In the genomic region with DNA sequence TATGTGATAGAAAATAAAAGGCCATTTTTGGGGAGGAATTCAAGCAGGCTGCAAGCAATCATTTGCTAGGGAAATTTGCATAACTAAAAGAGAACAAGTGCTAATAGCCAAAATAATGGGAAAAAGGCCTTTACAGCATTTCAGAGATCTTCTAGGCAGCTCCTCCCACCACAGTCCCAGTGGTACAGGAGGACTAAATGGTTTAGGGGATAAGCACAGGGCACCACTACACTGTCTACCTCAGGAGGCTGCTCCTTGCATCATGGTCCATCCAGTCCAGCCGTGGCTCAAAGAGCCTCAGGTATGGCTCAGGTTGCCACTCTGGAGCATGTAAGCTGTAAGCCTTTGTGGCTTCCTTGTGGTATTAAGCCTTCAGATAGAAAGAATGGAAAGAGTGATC, we compare ENCODE assay signal across 33 cellular contexts.
"Had no signal": no experiment of that assay in that cellular context is flagged by ENCODE, and none has a peak within 500 bp of the region (broad histone marks: within the 10 kb centered on the region; RNA-seq: fewer than 3 reads in every experiment).

No MANE protein-coding gene starts in this region.

- H3K36me3 ChIP-seq: adrenal gland, ascending aorta, brain microvascular endothelial cell, breast epithelium, cardiac muscle cell had no signal

- H3K27ac ChIP-seq: adrenal gland, ascending aorta, body of pancreas, brain microvascular endothelial cell, breast epithelium, cardiac muscle cell had no signal

- FAIRE-seq: astrocyte, bronchial epithelial cell had no signal

- ATAC-seq: activated naive CD4-positive, alpha-beta T cell treated with anti-CD3 and anti-CD28 coated beads, Interleukin-2, amount 50 U/mL, for 72 hours; activated naive CD8-positive, alpha-beta T cell treated with anti-CD3 and anti-CD28 coated beads, Interleukin-2, amount 50 U/mL, for 24 hours; activated T-cell treated with anti-CD3 and anti-CD28 coated beads, Interleukin-2, amount 50 U/mL, for 4 hours; activated T-cell treated with anti-CD3 and anti-CD28 coated beads, Interleukin-2, amount 50 U/mL, for 72 hours; activated T-helper 17 cell treated with anti-CD3 and anti-CD28 coated beads, Interleukin-2, amount 50 U/mL, for 72 hours; body of pancreas had no signal

- H3K4me3 ChIP-seq: adrenal gland, ascending aorta, body of pancreas, breast epithelium, cardiac muscle cell had no signal

- DNase-seq: activated effector memory CD4-positive, alpha-beta T cell treated with anti-CD3 and anti-CD28 coated beads, Interleukin-2, amount 50 U/mL, for 16 hours; activated effector memory CD4-positive, alpha-beta T cell treated with Interleukin-2 at 50 U/mL for 16 hours; activated gamma-delta T cell; activated gamma-delta T cell treated with Interleukin-2 at 50 U/mL for 16 hours; activated naive CD4-positive, alpha-beta T cell; activated naive CD4-positive, alpha-beta T cell treated with anti-CD3 and anti-CD28 coated beads for 36 hours; activated naive CD4-positive, alpha-beta T cell treated with anti-CD3 and anti-CD28 coated beads, Interleukin-2, amount 10 ng/mL, durations not matched to agents 7 days and 5 days; activated naive CD4-positive, alpha-beta T cell treated with anti-CD3 and anti-CD28 coated beads, Interleukin-2, amount 50 U/mL, for 16 hours; activated naive CD4-positive, alpha-beta T cell treated with Interleukin-2 at 50 U/mL for 16 hours; activated naive CD8-positive, alpha-beta T cell treated with anti-CD3 and anti-CD28 coated beads for 36 hours; activated naive CD8-positive, alpha-beta T cell treated with anti-CD3 and anti-CD28 coated beads, Interleukin-2, amount 10 ng/mL, durations not matched to agents 7 days and 5 days; activated naive CD8-positive, alpha-beta T cell treated with anti-CD3 and anti-CD28 coated beads, Interleukin-2, amount 50 U/mL, for 24 hours; activated T-cell treated with anti-CD3 and anti-CD28 coated beads, Interleukin-2, amount 50 U/mL, for 24 hours; activated T-cell treated with anti-CD3 and anti-CD28 coated beads, Interleukin-2, amount 50 U/mL, for 4 hours; activated T-cell treated with anti-CD3 and anti-CD28 coated beads, Interleukin-2, amount 50 U/mL, for 48 hours; activated T-cell treated with anti-CD3 and anti-CD28 coated beads, Interleukin-2, amount 50 U/mL, for 72 hours; adrenal gland; amniotic stem cell; amygdala; anterior cingulate cortex; aorta; body of pancreas; brain microvascular endothelial cell; caudate nucleus; central memory CD4-positive, alpha-beta T cell; cerebellar nuclear complex had no signal

- H3K4me1 ChIP-seq: adrenal gland, ascending aorta, body of pancreas, breast epithelium had no signal
